ENCODE assay signal across 14 cellular contexts in genomic region chr3:55484191-55484644, GRCh38. TPM values are rescaled to one million over a fixed set of nuclear protein-coding genes. Genes with fewer than 3 reads are reported as not detected.
DNase-seq lines count a peak whose midpoint lies in the region; ATAC-seq and TF ChIP-seq lines count a peak whose summit lies in the region.
"Had no signal": no experiment of that assay in that cellular context is flagged by ENCODE, and none has a peak within 500 bp of the region (broad histone marks: within the 10 kb centered on the region; RNA-seq: fewer than 3 reads in every experiment).

No MANE protein-coding gene starts in this region.

- H3K36me3 ChIP-seq in HUES64 (ENCODE audit: insufficient read depth, low read length) (no peaks in the 10 kb centered on the region), breast epithelium (no peaks in the 10 kb centered on the region), testis (ENCODE audit: low read depth, missing control alignments) (no peaks in the 10 kb centered on the region)

- 72% methylated on average over 19 of the region's 19 CpGs for WGBS in HUES64
- 23 to 31% methylated on average over 18 to 19 of the region's 19 CpGs for WGBS in testis, 2 donors

- H3K27me3 ChIP-seq in HUES64 (ENCODE audit: insufficient read depth, low read length): peaks cover 91% of the 10 kb centered on the region
- no peaks in the 10 kb centered on the region for H3K27me3 ChIP-seq in breast epithelium
- no peaks in the 10 kb centered on the region for H3K27me3 ChIP-seq in testis

- H3K9ac ChIP-seq in HUES64 (ENCODE audit: low read depth, low read length): no peak overlapping the region

- TF ChIP-seq CTCF in breast epithelium (IDR thresholded peaks at IDR 0.05) (no peak), testis (IDR thresholded peaks at IDR 0.05) (no peak)

- DNase-seq in breast epithelium (ENCODE audit: low spot score in 2 of 2) (no peak), iPS-NIHi7 (ENCODE audit: extremely low spot score) (peak; percentile 48), testis (peak; percentile 25), SIG-M5 (lab: John Stamatoyannopoulos, UW) (no peak)
- DNase-seq in stimulated activated CD4-positive, alpha-beta T cell treated with anti-CD3 and anti-CD28 coated beads, Interleukin-2, amount 100 ng/mL, for 24 hours: no peak
- DNase-seq: activated CD8-positive, alpha-beta memory T cell treated with anti-CD3 and anti-CD28 coated beads, Interleukin-2, amount 50 U/mL, for 48 hours; DND-41; foreskin melanocyte; NCI-H526; stimulated activated CD4-positive, alpha-beta T cell treated with anti-CD3 and anti-CD28 coated beads, Interleukin-15, amount 100 ng/mL, for 24 hours; stimulated activated naive CD4-positive, alpha-beta T cell treated with Interleukin-2 at 50 U/mL for 16 hours had no signal

- no peak for ATAC-seq in GM18505 (IDR thresholded peaks at IDR 0.05; ENCODE audit: unreplicated experiment)

- H3K4me3 ChIP-seq in HUES64 (ENCODE audit: low read length): peak overlapping the region; percentile 47
- H3K4me3 ChIP-seq in breast epithelium: peak overlapping the region in 2 of 3 donors; percentile 81 to 91
- H3K4me3 ChIP-seq in testis: peak overlapping the region in 1 of 2 donors; percentile 81

- no peak overlapping the region for H3K27ac ChIP-seq in HUES64 (ENCODE audit: low read depth, low read length)
- H3K27ac ChIP-seq in breast epithelium: peak overlapping the region in 1 of 2 donors; percentile 82
- H3K27ac ChIP-seq in testis: peak overlapping the region in 1 of 2 donors; percentile 81

- intact Hi-C loops in breast epithelium (cut with DNase I; ENCODE audit: low total_unique reads): no loop called here
- intact Hi-C loops in testis (cut with DNase I; ENCODE audit: low total_unique reads): loop anchor here (10.0 kb wide), 1 partner anchor 561 kb away; no protein-coding TSS in a partner anchor

- TF ChIP-seq POLR2A in breast epithelium (IDR thresholded peaks at IDR 0.05) (no peak), testis (IDR thresholded peaks at IDR 0.05) (no peak), GM18505 (IDR thresholded peaks at IDR 0.05; ENCODE audit: borderline replicate concordance, extremely low read depth, insufficient read depth, insufficient read length) (no peak)

- H3K9me3 ChIP-seq in HUES64 (ENCODE audit: insufficient read depth, low read depth, low read length): no peaks in the 10 kb centered on the region
- no peaks in the 10 kb centered on the region for H3K9me3 ChIP-seq in breast epithelium
- no peaks in the 10 kb centered on the region for H3K9me3 ChIP-seq in testis

- H3K4me1 ChIP-seq in HUES64 (ENCODE audit: insufficient read depth, low read length) (peaks cover 16% of the 10 kb centered on the region; the same call in 1 of the 2 replicates), breast epithelium (no peaks in the 10 kb centered on the region), testis (peaks cover 21% of the 10 kb centered on the region)

RNA-seq across cellular contexts. Expression of gene WNT5A, which starts 2.9 kb away (rescaled TPM):
- 6.7 TPM for polyA plus RNA-seq in HUES64 (2013, experiment 1 of 2)
- polyA plus RNA-seq in HUES64 (2013, experiment 2 of 2): 7.5 TPM
- 10 to 100 TPM in 2 of 3 donors, 1 to 10 TPM in 1; 7.0 to 54.7 (median 18.7) TPM for total RNA-seq in breast epithelium
- 10 to 100 TPM; 11.1 to 12.4 TPM for total RNA-seq in testis
- polyA plus RNA-seq in testis (ENCODE audit: insufficient read depth, low read depth, low replicate concordance): 3.4 TPM
- total RNA-seq: T-helper 1 cell treated with Interleukin-12 subunit alpha and Interleukin-12 subunit beta and Interleukin-4 antibody, amounts not matched to agents 30 ng/mL and 1 ng/mL, for 36 hours had no signal

Comparison
In these comparisons a context has a peak if more than half of its experiments do, and no peak if none do; other contexts are left out.
1. DNase-seq: peak in iPS-NIHi7 (single experiment) and testis (single experiment); none in breast epithelium (0 of 2), stimulated activated CD4-positive, alpha-beta T cell treated with anti-CD3 and anti-CD28 coated beads, Interleukin-2, amount 100 ng/mL, for 24 hours (0 of 2) and SIG-M5 (single experiment).